In the genomic region with DNA sequence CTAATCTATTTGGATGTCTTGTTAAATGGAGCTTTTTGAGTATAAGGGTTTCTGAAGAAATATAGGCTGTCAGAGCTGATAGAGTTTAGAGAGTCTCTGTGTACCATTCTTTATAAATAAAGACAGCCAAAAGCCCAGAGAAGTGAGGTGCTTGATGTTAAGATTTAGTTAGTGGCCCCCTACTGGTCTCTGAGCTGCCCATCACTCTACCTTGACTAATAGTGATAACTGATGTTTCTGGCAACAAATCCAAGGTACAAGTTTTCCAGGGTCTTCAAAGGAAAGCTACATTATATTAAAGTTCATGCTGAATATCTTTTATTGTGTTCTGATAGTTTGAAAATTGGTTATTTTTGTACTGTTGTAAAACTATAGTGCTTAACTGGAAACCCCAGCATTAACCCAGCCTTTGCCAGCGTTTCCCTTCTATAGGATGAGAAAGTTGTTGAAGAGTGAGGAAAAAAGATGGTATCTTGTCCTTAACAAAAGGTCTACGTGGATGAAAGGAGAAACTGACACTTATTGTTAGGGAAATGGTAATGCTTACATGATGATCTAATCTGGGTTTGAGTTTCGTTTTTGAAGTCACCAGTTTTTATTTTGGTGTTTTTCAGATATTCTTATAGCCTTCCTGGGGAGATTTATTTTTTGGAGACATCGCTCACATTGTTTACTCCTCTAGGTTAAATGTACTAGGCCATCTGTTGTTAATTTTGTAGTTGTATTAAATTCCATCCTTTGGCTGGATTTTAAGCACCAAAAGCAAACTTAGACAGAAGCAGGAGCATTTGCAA, we compare ENCODE assay signal across 12 cellular contexts.
DNase-seq lines count a peak whose midpoint lies in the region; FAIRE-seq and TF ChIP-seq lines count a peak whose summit lies in the region.
"Had no signal": no experiment of that assay in that cellular context is flagged by ENCODE, and none has a peak within 500 bp of the region (broad histone marks: within the 10 kb centered on the region; RNA-seq: fewer than 3 reads in every experiment).

No MANE protein-coding gene starts in this region.

- H3K27me3 ChIP-seq in endodermal cell (ENCODE audit: control insufficient read depth, insufficient read depth, low read length, poor library complexity, severe bottlenecking) = no peaks in the 10 kb centered on the region
- H3K27me3 ChIP-seq in sigmoid colon = no peaks in the 10 kb centered on the region
- no peaks in the 10 kb centered on the region for H3K27me3 ChIP-seq in small intestine (ENCODE audit: control insufficient read depth in 2 of 2, insufficient read depth in 2 of 2, low read length in 2 of 2)

- H3K27ac ChIP-seq in endodermal cell (ENCODE audit: low read depth, low read length) = no peak overlapping the region
- H3K27ac ChIP-seq in sigmoid colon = peak overlapping the region in 3 of 4 donors; percentile 38 to 60 (median 59)
- H3K27ac ChIP-seq in small intestine (ENCODE audit: low read depth in 1 of 2, low read length in 1 of 2) = no peak overlapping the region

- H3K27ac Mint-ChIP-seq in endodermal cell = peak overlapping the region; percentile 10

- peak; percentile 72 for DNase-seq in DMS 273 (lab: John Stamatoyannopoulos, UW; ENCODE audit: unreplicated experiment)
- no peak for DNase-seq in DMS 273 treated with DMSO at 0.1 percent for 48 hours (lab: John Stamatoyannopoulos, UW)
- peak; percentile 79 for DNase-seq in NAMALWA (ENCODE audit: low spot score)
- no peak for DNase-seq in endodermal cell
- no peak for DNase-seq in sigmoid colon
- no peak for DNase-seq in amygdala (lab: John Stamatoyannopoulos, UW)
- no peak for DNase-seq in small intestine
- no peak for DNase-seq in NCI-H2029 (lab: John Stamatoyannopoulos, UW)
- DNase-seq: activated gamma-delta T cell treated with Interleukin-2 at 50 U/mL for 16 hours, NCI-H1417 treated with DMSO at 0.1 percent for 48 hours had no signal

- TF ChIP-seq EP300 in sigmoid colon (IDR thresholded peaks at IDR 0.05) = no peak

- TF ChIP-seq CTCF in endodermal cell (conservative IDR thresholded peaks at IDR 0.05) = peak; percentile 81
- TF ChIP-seq CTCF in sigmoid colon (IDR thresholded peaks at IDR 0.05) = no peak

- H3K4me1 ChIP-seq in endodermal cell (ENCODE audit: control insufficient read depth, insufficient read depth, low read length) (peaks cover 25% of the 10 kb centered on the region), sigmoid colon (peaks cover 0 to 57% (median 49%) of the 10 kb centered on the region in 4 donors), small intestine (ENCODE audit: control insufficient read depth in 2 of 2, insufficient read depth in 1 of 2, low read depth in 1 of 2, low read length in 1 of 2) (no peaks in the 10 kb centered on the region)

- no peaks in the 10 kb centered on the region for H3K27me3 Mint-ChIP-seq in endodermal cell (ENCODE audit: insufficient read depth)

- no peaks in the 10 kb centered on the region for H3K36me3 Mint-ChIP-seq in endodermal cell (ENCODE audit: low read depth)

- no peak for FAIRE-seq in small intestine (lab: Jason Lieb, UNC)
- FAIRE-seq: A204.1, endothelial cell of umbilical vein had no signal

- H3K36me3 ChIP-seq in endodermal cell (ENCODE audit: control insufficient read depth, insufficient read depth, low read length) = no peaks in the 10 kb centered on the region
- H3K36me3 ChIP-seq in sigmoid colon = no peaks in the 10 kb centered on the region
- no peaks in the 10 kb centered on the region for H3K36me3 ChIP-seq in small intestine (ENCODE audit: control insufficient read depth in 2 of 2, insufficient read depth in 2 of 2, low read length in 2 of 2)

- no peak overlapping the region for H3K9ac ChIP-seq in endodermal cell (ENCODE audit: extremely low read depth, low read length, poor library complexity, severe bottlenecking)

- TF ChIP-seq POLR2A in sigmoid colon (IDR thresholded peaks at IDR 0.05) = no peak

- no peaks in the 10 kb centered on the region for H3K9me3 Mint-ChIP-seq in endodermal cell

- H3K4me3 ChIP-seq in endodermal cell (ENCODE audit: low read length) (no peak overlapping the region), sigmoid colon (no peak overlapping the region), small intestine (ENCODE audit: low read depth in 1 of 2, low read length in 2 of 2) (no peak overlapping the region)

- intact Hi-C loops in sigmoid colon (cut with DNase I) = no loop called here

- no peaks in the 10 kb centered on the region for H3K9me3 ChIP-seq in endodermal cell (ENCODE audit: control insufficient read depth, low read length)
- no peaks in the 10 kb centered on the region for H3K9me3 ChIP-seq in sigmoid colon
- no peaks in the 10 kb centered on the region for H3K9me3 ChIP-seq in small intestine (ENCODE audit: control insufficient read depth, low read depth)

- WGBS in endodermal cell (ENCODE audit: insufficient coverage in 1 of 2, insufficient read length in 1 of 2), 2 experiments = 9 to 49% methylated on average over 2 to 4 of the region's 4 CpGs
- WGBS in sigmoid colon, 2 donors = 46 to 68% methylated on average over 4 of the region's 4 CpGs
- WGBS in small intestine, 3 donors = 68 to 77% (median 68%) methylated on average over 4 of the region's 4 CpGs

- H3K4me1 Mint-ChIP-seq in endodermal cell = peaks cover 36% of the 10 kb centered on the region

- H3K4me3 Mint-ChIP-seq in endodermal cell = no peak overlapping the region

Comparison
In these comparisons a context has a peak if more than half of its experiments do, and no peak if none do; other contexts are left out.
1. DNase-seq: peak in DMS 273 (single experiment) and NAMALWA (single experiment); none in DMS 273 treated with DMSO at 0.1 percent for 48 hours (single experiment), endodermal cell (single experiment), sigmoid colon (single experiment), amygdala (0 of 56), small intestine (single experiment) and NCI-H2029 (single experiment).
2. H3K27ac ChIP-seq: peak in sigmoid colon (3 of 4); none in endodermal cell (single experiment) and small intestine (0 of 2).